In genomic region chr18:830315-830901, GRCh38 we compare ENCODE assay signal across 1 cellular context.
TF ChIP-seq lines count a peak whose summit lies in the region.

No MANE protein-coding gene starts in this region.

TF ChIP-seq in K562, 482 proteins besides CTCF, POLR2A, EP300 and RAD21 (continued from another document and continues in another):
- peak in 1 of 2 experiments; percentile 37; a peak in 1 of 4 replicates for TF ChIP-seq MAZ (CRISPR knock-in tag; conservative IDR thresholded peaks at IDR 0.05 in 1 of 2, IDR thresholded peaks at IDR 0.05 in 1 of 2)
- no peak for TF ChIP-seq GABPB2 (CRISPR knock-in tag; conservative IDR thresholded peaks at IDR 0.05)
- TF ChIP-seq RBM22 (IDR thresholded peaks at IDR 0.05; ENCODE audit: low read depth, low read length, poor library complexity, severe bottlenecking): no peak
- TF ChIP-seq DDX20 (tag; IDR thresholded peaks at IDR 0.05; ENCODE audit: low read depth): peak; percentile 19; the same call in 1 of the 2 replicates
- peak; percentile 26; the same call in 1 of the 2 replicates for TF ChIP-seq SMARCA5 (IDR thresholded peaks at IDR 0.05)
- TF ChIP-seq ZNF146 (CRISPR knock-in tag; IDR thresholded peaks at IDR 0.05; ENCODE audit: unreplicated experiment): no peak
- peak; percentile 77; the same call in 1 of the 2 replicates for TF ChIP-seq NBN (IDR thresholded peaks at IDR 0.05; ENCODE audit: low read depth)
- TF ChIP-seq MGA (IDR thresholded peaks at IDR 0.05): peak; percentile 52
- TF ChIP-seq PTBP1 (IDR thresholded peaks at IDR 0.05; ENCODE audit: low read depth, low read length): no peak
- TF ChIP-seq MTA2 (IDR thresholded peaks at IDR 0.05; ENCODE audit: low read depth): peak; percentile 24; the same call in 1 of the 2 replicates
- peak; percentile 76 for TF ChIP-seq ELF1 (tag; IDR thresholded peaks at IDR 0.05)
- no peak for TF ChIP-seq FOXO4 (CRISPR knock-in tag; IDR thresholded peaks at IDR 0.05)
- peak; percentile 34 for TF ChIP-seq CXXC5 (CRISPR knock-in tag; IDR thresholded peaks at IDR 0.05)
- TF ChIP-seq TAL1 (IDR thresholded peaks at IDR 0.05): 0 out of 2 replicates have a peak, but pooled peaks have one; percentile 11
- 0 out of 2 replicates have a peak, but pooled peaks have one; percentile 5 for TF ChIP-seq TEAD4 (IDR thresholded peaks at IDR 0.05; ENCODE audit: low read length)
- no peak for TF ChIP-seq TEAD4 (CRISPR knock-in tag; IDR thresholded peaks at IDR 0.05; ENCODE audit: borderline replicate concordance)
- TF ChIP-seq RCOR1 (IDR thresholded peaks at IDR 0.05; ENCODE audit: borderline replicate concordance in 1 of 2, low read depth in 2 of 2, low read length in 2 of 2): peak in 1 of 2 experiments; percentile 70; a peak in 1 of 4 replicates
- TF ChIP-seq ESRRA (IDR thresholded peaks at IDR 0.05; ENCODE audit: borderline replicate concordance, low read depth): peak; percentile 33; the same call in 1 of the 2 replicates
- peak; percentile 82 for TF ChIP-seq ZNF584 (CRISPR knock-in tag; IDR thresholded peaks at IDR 0.05; ENCODE audit: low read depth)
- no peak for TF ChIP-seq XRCC5 (IDR thresholded peaks at IDR 0.05; ENCODE audit: low read depth, low read length)
- TF ChIP-seq ZNF175 (CRISPR knock-in tag; IDR thresholded peaks at IDR 0.05; ENCODE audit: low read depth): 0 out of 2 replicates have a peak, but pooled peaks have one; percentile 51
- TF ChIP-seq POLR2AphosphoS5 (IDR thresholded peaks at IDR 0.05; ENCODE audit: control insufficient read depth, insufficient read depth, low read depth, low read length): no peak
- no peak for TF ChIP-seq ZNF431 (CRISPR knock-in tag; IDR thresholded peaks at IDR 0.05)
- 0 out of 2 replicates have a peak, but pooled peaks have one; percentile 46 for TF ChIP-seq ZBTB5 (IDR thresholded peaks at IDR 0.05)
- TF ChIP-seq KHSRP (IDR thresholded peaks at IDR 0.05): peak; percentile 46; the same call in 1 of the 2 replicates
- no peak for TF ChIP-seq PATZ1 (CRISPR knock-in tag; IDR thresholded peaks at IDR 0.05; ENCODE audit: borderline replicate concordance)
- peak; percentile 18 to 58; a peak in 3 of 4 replicates for TF ChIP-seq TRIM24 (IDR thresholded peaks at IDR 0.05)
- no peak for TF ChIP-seq ZBTB49 (CRISPR knock-in tag; IDR thresholded peaks at IDR 0.05; ENCODE audit: borderline replicate concordance)
- TF ChIP-seq TAF9B (IDR thresholded peaks at IDR 0.05; ENCODE audit: partially characterized antibody): peak; percentile 74
- TF ChIP-seq ARID2 (IDR thresholded peaks at IDR 0.05): 0 out of 2 replicates have a peak, but pooled peaks have one; percentile 36
- no peak for TF ChIP-seq SREBF1 (IDR thresholded peaks at IDR 0.05; ENCODE audit: borderline replicate concordance, low read depth, low read length)
- no peak for TF ChIP-seq ELK3 (CRISPR knock-in tag; IDR thresholded peaks at IDR 0.05)
- TF ChIP-seq FOXA3 (CRISPR knock-in tag; conservative IDR thresholded peaks at IDR 0.05 in 1 of 2, IDR thresholded peaks at IDR 0.05 in 1 of 2): no peak
- TF ChIP-seq FUS (optimal IDR thresholded peaks at IDR 0.05; ENCODE audit: low read depth, low read length): no peak
- TF ChIP-seq ZNF121 (CRISPR knock-in tag; conservative IDR thresholded peaks at IDR 0.05): no peak
